In the genomic region with DNA sequence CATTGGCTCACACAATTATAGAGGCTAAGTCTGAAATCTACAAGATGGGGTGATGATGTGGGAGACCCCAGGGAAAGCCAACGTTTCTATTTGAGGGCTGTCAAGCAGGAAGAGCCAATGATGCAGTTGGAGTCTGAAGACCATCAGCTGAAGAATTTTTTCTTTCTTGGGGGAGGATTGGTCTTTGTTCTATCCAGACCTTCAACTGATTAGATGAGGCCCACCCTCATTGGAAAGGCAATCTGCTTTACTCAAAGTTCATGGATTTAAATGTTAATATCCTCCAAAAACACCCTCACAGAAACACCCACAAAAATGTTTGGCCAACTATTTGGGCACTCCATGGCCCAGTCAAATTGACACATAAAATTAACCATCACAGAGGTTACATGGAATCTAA, we compare ENCODE assay signal across 3 cellular contexts.
TF ChIP-seq lines count a peak whose summit lies in the region.

No MANE protein-coding gene starts in this region.

TF ChIP-seq in HEK293, 187 proteins besides CTCF, POLR2A, EP300 and RAD21:
- TF ChIP-seq, protein P1, sequence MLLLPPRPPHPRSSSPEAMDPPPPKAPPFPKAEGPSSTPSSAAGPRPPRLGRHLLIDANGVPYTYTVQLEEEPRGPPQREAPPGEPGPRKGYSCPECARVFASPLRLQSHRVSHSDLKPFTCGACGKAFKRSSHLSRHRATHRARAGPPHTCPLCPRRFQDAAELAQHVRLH (tag by site-specific recombination; IDR thresholded peaks at IDR 0.05), result 0 out of 2 replicates have a peak, but pooled peaks have one; percentile 15
- TF ChIP-seq ZNF132 (tag by site-specific recombination; IDR thresholded peaks at IDR 0.05; ENCODE audit: borderline replicate concordance) (no peak), ZNF10 (tag by site-specific recombination; IDR thresholded peaks at IDR 0.05) (peak; percentile 99)

TF ChIP-seq in WTC11, 78 proteins besides CTCF, POLR2A, EP300 and RAD21:
- TF ChIP-seq, protein P2, sequence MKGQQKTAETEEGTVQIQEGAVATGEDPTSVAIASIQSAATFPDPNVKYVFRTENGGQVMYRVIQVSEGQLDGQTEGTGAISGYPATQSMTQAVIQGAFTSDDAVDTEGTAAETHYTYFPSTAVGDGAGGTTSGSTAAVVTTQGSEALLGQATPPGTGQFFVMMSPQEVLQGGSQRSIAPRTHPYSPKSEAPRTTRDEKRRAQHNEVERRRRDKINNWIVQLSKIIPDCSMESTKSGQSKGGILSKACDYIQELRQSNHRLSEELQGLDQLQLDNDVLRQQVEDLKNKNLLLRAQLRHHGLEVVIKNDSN (CRISPR knock-in tag; IDR thresholded peaks at IDR 0.05), result no peak
- TF ChIP-seq, protein P3, sequence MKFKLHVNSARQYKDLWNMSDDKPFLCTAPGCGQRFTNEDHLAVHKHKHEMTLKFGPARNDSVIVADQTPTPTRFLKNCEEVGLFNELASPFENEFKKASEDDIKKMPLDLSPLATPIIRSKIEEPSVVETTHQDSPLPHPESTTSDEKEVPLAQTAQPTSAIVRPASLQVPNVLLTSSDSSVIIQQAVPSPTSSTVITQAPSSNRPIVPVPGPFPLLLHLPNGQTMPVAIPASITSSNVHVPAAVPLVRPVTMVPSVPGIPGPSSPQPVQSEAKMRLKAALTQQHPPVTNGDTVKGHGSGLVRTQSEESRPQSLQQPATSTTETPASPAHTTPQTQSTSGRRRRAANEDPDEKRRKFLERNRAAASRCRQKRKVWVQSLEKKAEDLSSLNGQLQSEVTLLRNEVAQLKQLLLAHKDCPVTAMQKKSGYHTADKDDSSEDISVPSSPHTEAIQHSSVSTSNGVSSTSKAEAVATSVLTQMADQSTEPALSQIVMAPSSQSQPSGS (CRISPR knock-in tag; IDR thresholded peaks at IDR 0.05; ENCODE audit: borderline replicate concordance, low read depth), result no peak
- TF ChIP-seq GTF2I (CRISPR knock-in tag; conservative IDR thresholded peaks at IDR 0.05), result 0 out of 2 replicates have a peak, but pooled peaks have one; percentile 29

TF ChIP-seq in H1, 55 proteins besides CTCF, POLR2A, EP300 and RAD21 (continued from another document):
- TF ChIP-seq, protein P3 (IDR thresholded peaks at IDR 0.05; ENCODE audit: low read length), result no peak
- TF ChIP-seq YY1 (IDR thresholded peaks at IDR 0.05; ENCODE audit: low read depth, low read length) (no peak), ZNF274 (IDR thresholded peaks at IDR 0.05; ENCODE audit: borderline replicate concordance, extremely low read depth, low read length) (no peak), RBBP5 (IDR thresholded peaks at IDR 0.05; ENCODE audit: borderline replicate concordance, low read depth, low read length) (no peak), KDM1A (IDR thresholded peaks at IDR 0.05; ENCODE audit: borderline replicate concordance, low read length) (0 out of 2 replicates have a peak, but pooled peaks have one; percentile 47)
